ENCODE assay signal across 7 cellular contexts in genomic region chr2:151999058-151999457, GRCh38.
DNase-seq lines count a peak whose midpoint lies in the region; ATAC-seq and TF ChIP-seq lines count a peak whose summit lies in the region.

No MANE protein-coding gene starts in this region.

- H3K4me1 ChIP-seq in left lung: peaks cover 0 to 4% of the 10 kb centered on the region in 2 donors

- H3K4me3 ChIP-seq in cardiac fibroblast (replicated peaks in 1 of 2; ENCODE audit: low read depth in 2 of 2, low read length in 2 of 2) (no peak overlapping the region), left lung (no peak overlapping the region)

- H3K27me3 ChIP-seq in left lung: no peaks in the 10 kb centered on the region

- intact Hi-C loops in left lung (cut with DNase I): no loop called here

- CTCF ChIA-PET in HEK293T (lab: Yijun Ruan, JAX): interaction anchor here (0.5 to 1.2 kb wide), 6 partner anchors 15 to 146 kb away, joined by 3 to 5 read pairs (median 4); no protein-coding TSS in a partner anchor

- H3K9me3 Mint-ChIP-seq in T-helper 2 cell treated with Interferon-gamma antibody and Interleukin-4, amounts not matched to agents 5 μg/mL and 100 μg/mL, for 36 hours: no peaks in the 10 kb centered on the region
- H3K9me3 Mint-ChIP-seq in stimulated activated memory B cell treated with anti-CD40 and anti-IgM and Interleukin-4, amounts not matched to agents 10 μg/mL and 1 μg/mL and 100 μg/mL, for 72 hours: no peaks in the 10 kb centered on the region

- DNase-seq in HEK293T (ENCODE audit: extremely low spot score): peak; percentile 75
- DNase-seq in NCI-H1105 (lab: John Stamatoyannopoulos, UW): peak; percentile 4
- DNase-seq in T-helper 2 cell treated with Interferon-gamma antibody and Interleukin-4, amounts not matched to agents 5 μg/mL and 100 μg/mL, for 36 hours (ENCODE audit: low spot score): peak; percentile 18
- DNase-seq in cardiac fibroblast (ENCODE audit: low read depth in 2 of 2): peak; percentile 46 to 60
- DNase-seq in left lung: no peak

- no peaks in the 10 kb centered on the region for H3K4me1 Mint-ChIP-seq in T-helper 2 cell treated with Interferon-gamma antibody and Interleukin-4, amounts not matched to agents 5 μg/mL and 100 μg/mL, for 36 hours (ENCODE audit: low read depth)
- peaks cover 2% of the 10 kb centered on the region for H3K4me1 Mint-ChIP-seq in stimulated activated memory B cell treated with anti-CD40 and anti-IgM and Interleukin-4, amounts not matched to agents 10 μg/mL and 1 μg/mL and 100 μg/mL, for 72 hours

- no peaks in the 10 kb centered on the region for H3K36me3 Mint-ChIP-seq in T-helper 2 cell treated with Interferon-gamma antibody and Interleukin-4, amounts not matched to agents 5 μg/mL and 100 μg/mL, for 36 hours (ENCODE audit: low read depth)
- no peaks in the 10 kb centered on the region for H3K36me3 Mint-ChIP-seq in stimulated activated memory B cell treated with anti-CD40 and anti-IgM and Interleukin-4, amounts not matched to agents 10 μg/mL and 1 μg/mL and 100 μg/mL, for 72 hours

- H3K9me3 ChIP-seq in left lung: no peaks in the 10 kb centered on the region

- H3K36me3 ChIP-seq in left lung: no peaks in the 10 kb centered on the region

- H3K27me3 Mint-ChIP-seq in T-helper 2 cell treated with Interferon-gamma antibody and Interleukin-4, amounts not matched to agents 5 μg/mL and 100 μg/mL, for 36 hours (ENCODE audit: low read depth): no peaks in the 10 kb centered on the region
- H3K27me3 Mint-ChIP-seq in stimulated activated memory B cell treated with anti-CD40 and anti-IgM and Interleukin-4, amounts not matched to agents 10 μg/mL and 1 μg/mL and 100 μg/mL, for 72 hours: no peaks in the 10 kb centered on the region

- peak; percentile 85 for TF ChIP-seq CTCF in GM12874 (IDR thresholded peaks at IDR 0.05; ENCODE audit: insufficient read depth, low read depth, low read length)
- TF ChIP-seq CTCF in cardiac fibroblast (IDR thresholded peaks at IDR 0.05; ENCODE audit: low read depth, low read length): peak; percentile 89
- peak; percentile 49 to 71 for TF ChIP-seq CTCF in left lung (IDR thresholded peaks at IDR 0.05)

- ATAC-seq in left lung: peak; percentile 52
- ATAC-seq in stimulated activated memory B cell treated with anti-CD40 and anti-IgM and Interleukin-4, amounts not matched to agents 10 μg/mL and 1 μg/mL and 100 μg/mL, for 72 hours: peak; percentile 68

- POLR2A ChIA-PET in HEK293T (lab: Yijun Ruan, JAX): no interaction called here

- H3K27ac ChIP-seq in left lung: no peak overlapping the region

- H3K4me3 Mint-ChIP-seq in T-helper 2 cell treated with Interferon-gamma antibody and Interleukin-4, amounts not matched to agents 5 μg/mL and 100 μg/mL, for 36 hours: no peak overlapping the region
- no peak overlapping the region for H3K4me3 Mint-ChIP-seq in stimulated activated memory B cell treated with anti-CD40 and anti-IgM and Interleukin-4, amounts not matched to agents 10 μg/mL and 1 μg/mL and 100 μg/mL, for 72 hours

- no peak overlapping the region for H3K27ac Mint-ChIP-seq in T-helper 2 cell treated with Interferon-gamma antibody and Interleukin-4, amounts not matched to agents 5 μg/mL and 100 μg/mL, for 36 hours
- no peak overlapping the region for H3K27ac Mint-ChIP-seq in stimulated activated memory B cell treated with anti-CD40 and anti-IgM and Interleukin-4, amounts not matched to agents 10 μg/mL and 1 μg/mL and 100 μg/mL, for 72 hours

TF ChIP-seq in HEK293T, 16 proteins besides CTCF, POLR2A, EP300 and RAD21:
- no peak for TF ChIP-seq TARDBP (IDR thresholded peaks at IDR 0.05)
- no peak for TF ChIP-seq ELF4 (IDR thresholded peaks at IDR 0.05)
- no peak for TF ChIP-seq FOXA1 (IDR thresholded peaks at IDR 0.05)
- TF ChIP-seq PKNOX1 (IDR thresholded peaks at IDR 0.05): peak; percentile 81
TF ChIP-seq in HEK293T: peak in this region for 1.

Comparison
In these comparisons a context has a peak if more than half of its experiments do, and no peak if none do; other contexts are left out.
1. DNase-seq: peak in HEK293T (single experiment), NCI-H1105 (single experiment), T-helper 2 cell treated with Interferon-gamma antibody and Interleukin-4, amounts not matched to agents 5 μg/mL and 100 μg/mL, for 36 hours (single experiment) and cardiac fibroblast (2 of 2); none in left lung (0 of 2).
2. Peak in every context shown above with its lines, with median percentiles within 50 percentile points of each other: CTCF ChIP-seq.